Comparison of ENCODE assay signal across 24 cellular contexts in genomic region chr2:127712999-127713398, GRCh38. TPM values are rescaled to one million over a fixed set of nuclear protein-coding genes. Genes with fewer than 3 reads are reported as not detected.
A peak's percentile ranks its signal among the peaks of the same experiment; 100 is the strongest.
DNase-seq lines count a peak whose midpoint lies in the region; ATAC-seq and TF ChIP-seq lines count a peak whose summit lies in the region.
"Had no signal": no experiment of that assay in that cellular context is flagged by ENCODE, and none has a peak within 500 bp of the region (broad histone marks: within the 10 kb centered on the region; RNA-seq: fewer than 3 reads in every experiment).

No MANE protein-coding gene starts in this region.

- no peaks in the 10 kb centered on the region for H3K79me2 ChIP-seq in osteoblast (ENCODE audit: insufficient read depth, low read length)

- peaks cover 17% of the 10 kb centered on the region for H3K36me3 Mint-ChIP-seq in central memory CD8-positive, alpha-beta T cell (ENCODE audit: insufficient read depth)

- no peak for TF ChIP-seq POLR2A in NB4 (IDR thresholded peaks at IDR 0.05; ENCODE audit: extremely low read depth, insufficient read length)

- no peak overlapping the region for H3K4me3 Mint-ChIP-seq in central memory CD8-positive, alpha-beta T cell
- H3K4me3 Mint-ChIP-seq: B cell; CD4-positive, alpha-beta T cell; H9; HFFc6 had no signal

- H3K9me3 Mint-ChIP-seq in central memory CD8-positive, alpha-beta T cell: no peaks in the 10 kb centered on the region
- H3K9me3 Mint-ChIP-seq: CD4-positive, alpha-beta T cell; H9; HFFc6 had no signal

- no peaks in the 10 kb centered on the region for H4K20me1 ChIP-seq in osteoblast (ENCODE audit: insufficient read depth, low read length)

- H3K4me3 ChIP-seq in NB4 (ENCODE audit: low read depth, low read length) (no peak overlapping the region), osteoblast (ENCODE audit: insufficient read depth, low read length) (no peak overlapping the region)
- H3K4me3 ChIP-seq: GM23248 had no signal

- peak; percentile 28 for DNase-seq in SIG-M5 treated with dmso at 0.1 percent for 504 hours (lab: John Stamatoyannopoulos, UW; ENCODE audit: unreplicated experiment)
- DNase-seq in SIG-M5 (lab: John Stamatoyannopoulos, UW): no peak
- peak; percentile 9 to 13 for DNase-seq in AML-193 (lab: John Stamatoyannopoulos, UW)
- peak; percentile 23 for DNase-seq in NB4 (ENCODE audit: low read depth)
- no peak for DNase-seq in central memory CD8-positive, alpha-beta T cell (ENCODE audit: low spot score in 2 of 2)
- no peak for DNase-seq in DMS53 treated with DMSO at 0.1 percent for 48 hours (lab: John Stamatoyannopoulos, UW; ENCODE audit: unreplicated experiment)
- no peak for DNase-seq in osteoblast (ENCODE audit: insufficient read length, low spot score, missing footprints)
- DNase-seq: CD4-positive, alpha-beta T cell; COR-L47; DMS79 treated with DMSO at 0.1 percent for 48 hours; GM23248; H9; HFFc6; KBM-7; MM.1S; NCI-H1105 treated with DMSO at 0.1 percent for 48 hours; NCI-H2029 treated with DMSO at 0.1 percent for 48 hours; NCI-H226; NCI-H524; NCI-H82; OCI-M1; SW 1271 had no signal

- no peaks in the 10 kb centered on the region for H3K4me1 ChIP-seq in osteoblast (ENCODE audit: insufficient read depth, low read length)

- H2AFZ ChIP-seq in osteoblast (ENCODE audit: low read length): no peak overlapping the region
- H2AFZ ChIP-seq: GM23248 had no signal

- no peaks in the 10 kb centered on the region for H3K27me3 ChIP-seq in osteoblast (ENCODE audit: insufficient read depth, low read length)

- no peaks in the 10 kb centered on the region for H3K4me1 Mint-ChIP-seq in central memory CD8-positive, alpha-beta T cell
- H3K4me1 Mint-ChIP-seq: B cell had no signal

- H3K27ac ChIP-seq in osteoblast (ENCODE audit: low read depth, low read length): no peak overlapping the region
- H3K27ac ChIP-seq: GM23248 had no signal

- no peaks in the 10 kb centered on the region for H3K27me3 Mint-ChIP-seq in central memory CD8-positive, alpha-beta T cell
- H3K27me3 Mint-ChIP-seq: B cell; CD4-positive, alpha-beta T cell had no signal

- no peak overlapping the region for H3K4me2 ChIP-seq in osteoblast (ENCODE audit: insufficient read depth, low read length)

- ATAC-seq in central memory CD8-positive, alpha-beta T cell (replicated peaks; ENCODE audit: extremely low read depth, poor library complexity, severe bottlenecking): no peak
- no peak for ATAC-seq in GM21515 (IDR thresholded peaks at IDR 0.05; ENCODE audit: unreplicated experiment)

- no peak for TF ChIP-seq CTCF in NB4 (IDR thresholded peaks at IDR 0.05; ENCODE audit: low read depth, low read length)
- TF ChIP-seq CTCF in osteoblast (IDR thresholded peaks at IDR 0.05; ENCODE audit: extremely low read depth, low read depth, low read length): no peak

- H3K9me3 ChIP-seq in osteoblast (ENCODE audit: low read depth, low read length): no peaks in the 10 kb centered on the region

- H3K36me3 ChIP-seq in osteoblast (ENCODE audit: insufficient read depth, low read length): peaks cover 21% of the 10 kb centered on the region

- peak overlapping the region; percentile 61 for H3K27ac Mint-ChIP-seq in central memory CD8-positive, alpha-beta T cell (ENCODE audit: low read depth)
- H3K27ac Mint-ChIP-seq: B cell; CD4-positive, alpha-beta T cell; HFFc6 had no signal

RNA-seq across cellular contexts. Expression of gene SFT2D3, which starts 11.7 kb away (rescaled TPM):
- 5.8 and 6.5 TPM in 2 replicates for total RNA-seq in osteoblast

RNA-seq across cellular contexts. Expression of gene LIMS2, which starts 37.7 kb away (rescaled TPM):
- total RNA-seq in osteoblast: 11.2 and 14.8 TPM in 2 replicates

Comparison
In these comparisons a context has a peak if more than half of its experiments do, and no peak if none do; other contexts are left out.
1. DNase-seq: peak in SIG-M5 treated with dmso at 0.1 percent for 504 hours (single experiment), AML-193 (2 of 2) and NB4 (single experiment); none in SIG-M5 (single experiment), central memory CD8-positive, alpha-beta T cell (0 of 2), DMS53 treated with DMSO at 0.1 percent for 48 hours (single experiment) and osteoblast (single experiment).